8 cellular contexts compared by ENCODE assay signal in genomic region chr19:49676136-49676689, GRCh38. TPM values are rescaled to one million over a fixed set of nuclear protein-coding genes. Genes with fewer than 3 reads are reported as not detected.
DNase-seq lines count a peak whose midpoint lies in the region; ATAC-seq and TF ChIP-seq lines count a peak whose summit lies in the region.

No MANE protein-coding gene starts in this region.

- H3K79me2 ChIP-seq in trophoblast cell (ENCODE audit: control insufficient read depth, insufficient read depth, low read length, poor library complexity): peaks cover 28% of the 10 kb centered on the region

- POLR2A ChIA-PET in activated naive CD8-positive, alpha-beta T cell treated with anti-CD3 and anti-CD28 coated beads, Interleukin-2, amount 10 ng/mL, durations not matched to agents 7 days and 5 days (lab: Charles Lee): interaction anchor here (0.6 to 3.3 kb wide), 22 partner anchors 8 to 341 kb away, joined by 3 to 23 read pairs (median 4); partner anchors contain the start of genes ALDH16A1, BCL2L12, CD37 and IRF3

- H2AFZ ChIP-seq in trophoblast cell (ENCODE audit: insufficient read depth, low read length, poor library complexity): peak overlapping the region; percentile 56

- H3K4me2 ChIP-seq in trophoblast cell (ENCODE audit: low read length): peak overlapping the region; percentile 76

- H3K4me3 Mint-ChIP-seq in activated naive CD8-positive, alpha-beta T cell treated with anti-CD3 and anti-CD28 coated beads, Interleukin-2, amount 10 ng/mL, durations not matched to agents 7 days and 5 days: peak overlapping the region; percentile 99

- no peaks in the 10 kb centered on the region for H3K27me3 Mint-ChIP-seq in activated naive CD8-positive, alpha-beta T cell treated with anti-CD3 and anti-CD28 coated beads, Interleukin-2, amount 10 ng/mL, durations not matched to agents 7 days and 5 days

- ATAC-seq in GM18498 (IDR thresholded peaks at IDR 0.05; ENCODE audit: unreplicated experiment): peak; percentile 30
- peak; percentile 28 for ATAC-seq in HG03354 (IDR thresholded peaks at IDR 0.05; ENCODE audit: poor library complexity, severe bottlenecking, unreplicated experiment)
- ATAC-seq in activated naive CD8-positive, alpha-beta T cell treated with anti-CD3 and anti-CD28 coated beads, Interleukin-2, amount 10 ng/mL, durations not matched to agents 7 days and 5 days (ENCODE audit: low read depth): no peak

- H3K27ac ChIP-seq in cardiac muscle cell (peak overlapping the region; percentile 100), trophoblast cell (ENCODE audit: low read depth, low read length) (peak overlapping the region; percentile 95)

- peak overlapping the region; percentile 97 for H3K27ac Mint-ChIP-seq in activated naive CD8-positive, alpha-beta T cell treated with anti-CD3 and anti-CD28 coated beads, Interleukin-2, amount 10 ng/mL, durations not matched to agents 7 days and 5 days

- H2AK5ac ChIP-seq in trophoblast cell (ENCODE audit: low read length): no peak overlapping the region

- peak overlapping the region; percentile 89 for H3K18ac ChIP-seq in trophoblast cell (ENCODE audit: low read length)

- H4K91ac ChIP-seq in trophoblast cell (ENCODE audit: low read depth, low read length): peak overlapping the region; percentile 88

- H3K27me3 ChIP-seq in cardiac muscle cell: no peaks in the 10 kb centered on the region
- no peaks in the 10 kb centered on the region for H3K27me3 ChIP-seq in trophoblast cell (ENCODE audit: insufficient read depth, low read length)

- H3K9me3 Mint-ChIP-seq in activated naive CD8-positive, alpha-beta T cell treated with anti-CD3 and anti-CD28 coated beads, Interleukin-2, amount 10 ng/mL, durations not matched to agents 7 days and 5 days: no peaks in the 10 kb centered on the region

- H3K36me3 ChIP-seq in cardiac muscle cell: peaks cover 3% of the 10 kb centered on the region
- H3K36me3 ChIP-seq in trophoblast cell (ENCODE audit: control insufficient read depth in 1 of 2, insufficient read depth in 2 of 2, low read length in 2 of 2): peaks cover 11 to 14% of the 10 kb centered on the region in 2 experiments

- peak overlapping the region; percentile 97 for H3K9ac ChIP-seq in trophoblast cell (ENCODE audit: low read length)

- peaks cover 11% of the 10 kb centered on the region for H3K36me3 Mint-ChIP-seq in activated naive CD8-positive, alpha-beta T cell treated with anti-CD3 and anti-CD28 coated beads, Interleukin-2, amount 10 ng/mL, durations not matched to agents 7 days and 5 days

- H3K4me1 ChIP-seq in cardiac muscle cell (ENCODE audit: low read depth) (peaks cover 10% of the 10 kb centered on the region), trophoblast cell (ENCODE audit: control insufficient read depth in 1 of 2, insufficient read depth in 2 of 2, low read length in 2 of 2) (peaks cover 14 to 20% of the 10 kb centered on the region in 2 experiments)

- peaks cover 20% of the 10 kb centered on the region for H3K79me1 ChIP-seq in trophoblast cell (ENCODE audit: low read length)

- no peak overlapping the region for H3K23ac ChIP-seq in trophoblast cell (ENCODE audit: low read length)

- H3K9me3 ChIP-seq in cardiac muscle cell (ENCODE audit: low read depth): no peaks in the 10 kb centered on the region
- H3K9me3 ChIP-seq in trophoblast cell (ENCODE audit: insufficient read depth, low read depth, low read length): no peaks in the 10 kb centered on the region

- no CpG with 5 or more reads among the region's 22 CpGs for WGBS in trophoblast cell (ENCODE audit: extremely low coverage, insufficient coverage, insufficient read length)

- peaks cover 25% of the 10 kb centered on the region for H3K4me1 Mint-ChIP-seq in activated naive CD8-positive, alpha-beta T cell treated with anti-CD3 and anti-CD28 coated beads, Interleukin-2, amount 10 ng/mL, durations not matched to agents 7 days and 5 days

- peak overlapping the region; percentile 99 for H4K12ac ChIP-seq in trophoblast cell (ENCODE audit: low read depth, low read length)

- peak overlapping the region; percentile 93 for H2BK120ac ChIP-seq in trophoblast cell (ENCODE audit: insufficient read depth, low read length, poor library complexity)

- H4K8ac ChIP-seq in trophoblast cell (ENCODE audit: low read depth, low read length): peak overlapping the region; percentile 96

- H2BK12ac ChIP-seq in trophoblast cell (ENCODE audit: low read length): peak overlapping the region; percentile 73

- H3K14ac ChIP-seq in trophoblast cell (ENCODE audit: low read length): peak overlapping the region; percentile 93

- peak; percentile 86 for DNase-seq in AG20443 (ENCODE audit: low spot score)
- DNase-seq in NCI-H748 (lab: John Stamatoyannopoulos, UW; ENCODE audit: unreplicated experiment): peak; percentile 96
- no peak for DNase-seq in activated naive CD8-positive, alpha-beta T cell treated with anti-CD3 and anti-CD28 coated beads, Interleukin-2, amount 10 ng/mL, durations not matched to agents 7 days and 5 days
- peak; percentile 88 to 97 for DNase-seq in cardiac muscle cell (ENCODE audit: low read depth in 1 of 2, low spot score in 1 of 2)
- peak; percentile 90 to 96 for DNase-seq in trophoblast cell
- DNase-seq in HT-29 (ENCODE audit: low spot score): no peak

- peak overlapping the region; percentile 61 for H3K4ac ChIP-seq in trophoblast cell (ENCODE audit: low read depth, low read length)

- TF ChIP-seq CTCF in cardiac muscle cell (IDR thresholded peaks at IDR 0.05; ENCODE audit: low read depth, low read length): no peak

- peak overlapping the region; percentile 37 for H3K4me3 ChIP-seq in cardiac muscle cell
- peak overlapping the region; percentile 57 for H3K4me3 ChIP-seq in trophoblast cell (ENCODE audit: low read depth, low read length)

- peak overlapping the region; percentile 91 for H2BK5ac ChIP-seq in trophoblast cell (ENCODE audit: low read depth, low read length, poor library complexity)

RNA-seq across cellular contexts. Expression of gene PRMT1, which starts 0.9 kb away (rescaled TPM):
- total RNA-seq in activated naive CD8-positive, alpha-beta T cell treated with anti-CD3 and anti-CD28 coated beads, Interleukin-2, amount 10 ng/mL, durations not matched to agents 7 days and 5 days: 100 to 1,000 TPM; 118 to 123 TPM
- total RNA-seq in cardiac muscle cell: 494 and 516 TPM in 2 replicates
- polyA plus RNA-seq in cardiac muscle cell: 398 and 431 TPM in 2 replicates
- polyA plus RNA-seq in trophoblast cell (2013): 149 and 153 TPM in 2 replicates
- 922 and 995 TPM in 2 replicates for total RNA-seq in HT-29 (2014; rRNA removed; shearing (Covaris generic))

RNA-seq across cellular contexts. Expression of gene BCL2L12, which starts 10.5 kb away (rescaled TPM):
- total RNA-seq in activated naive CD8-positive, alpha-beta T cell treated with anti-CD3 and anti-CD28 coated beads, Interleukin-2, amount 10 ng/mL, durations not matched to agents 7 days and 5 days: 10 to 100 TPM; 63.4 to 71.3 TPM
- 39.4 and 41.3 TPM in 2 replicates for total RNA-seq in cardiac muscle cell
- 55.5 and 59.4 TPM in 2 replicates for polyA plus RNA-seq in cardiac muscle cell
- 131 and 139 TPM in 2 replicates for polyA plus RNA-seq in trophoblast cell (2013)
- 78.2 and 100 TPM in 2 replicates for total RNA-seq in HT-29 (2014; rRNA removed; shearing (Covaris generic))

RNA-seq across cellular contexts. Expression of gene IRF3, which starts 10.6 kb away (rescaled TPM):
- total RNA-seq in activated naive CD8-positive, alpha-beta T cell treated with anti-CD3 and anti-CD28 coated beads, Interleukin-2, amount 10 ng/mL, durations not matched to agents 7 days and 5 days: 100 to 1,000 TPM; 198 to 205 TPM
- total RNA-seq in cardiac muscle cell: 137 and 145 TPM in 2 replicates
- 37.6 and 38.4 TPM in 2 replicates for polyA plus RNA-seq in cardiac muscle cell
- polyA plus RNA-seq in trophoblast cell (2013): 92.5 and 102 TPM in 2 replicates
- 380 and 432 TPM in 2 replicates for total RNA-seq in HT-29 (2014; rRNA removed; shearing (Covaris generic))

RNA-seq across cellular contexts. Expression of gene ADM5, which starts 13.2 kb away (rescaled TPM):
- total RNA-seq in activated naive CD8-positive, alpha-beta T cell treated with anti-CD3 and anti-CD28 coated beads, Interleukin-2, amount 10 ng/mL, durations not matched to agents 7 days and 5 days: 1 to 10 TPM; 4.1 to 4.3 TPM
- total RNA-seq in cardiac muscle cell: 3.6 and 5.1 TPM in 2 replicates
- polyA plus RNA-seq in cardiac muscle cell: 1.1 and 2.2 TPM in 2 replicates
- 0.67 and 0.86 TPM in 2 replicates for polyA plus RNA-seq in trophoblast cell (2013)
- total RNA-seq in HT-29 (2014; rRNA removed; shearing (Covaris generic)): 9.2 and 10.0 TPM in 2 replicates

RNA-seq across cellular contexts. Expression of gene CPT1C, which starts 14.7 kb away (rescaled TPM):
- total RNA-seq in activated naive CD8-positive, alpha-beta T cell treated with anti-CD3 and anti-CD28 coated beads, Interleukin-2, amount 10 ng/mL, durations not matched to agents 7 days and 5 days: 1 to 10 TPM; 2.1 to 4.1 TPM
- total RNA-seq in cardiac muscle cell: 29.0 and 33.8 TPM in 2 replicates
- 26.5 and 31.7 TPM in 2 replicates for polyA plus RNA-seq in cardiac muscle cell
- polyA plus RNA-seq in trophoblast cell (2013): 8.9 and 10.1 TPM in 2 replicates
- 0.47 and 1.4 TPM in 2 replicates for total RNA-seq in HT-29 (2014; rRNA removed; shearing (Covaris generic))

Comparison
In these comparisons a context has a peak if more than half of its experiments do, and no peak if none do; other contexts are left out.
1. DNase-seq: peak in AG20443 (single experiment), NCI-H748 (single experiment), cardiac muscle cell (2 of 2) and trophoblast cell (2 of 2); none in activated naive CD8-positive, alpha-beta T cell treated with anti-CD3 and anti-CD28 coated beads, Interleukin-2, amount 10 ng/mL, durations not matched to agents 7 days and 5 days (single experiment) and HT-29 (single experiment).